23 cellular contexts compared by ENCODE assay signal in the genomic region with DNA sequence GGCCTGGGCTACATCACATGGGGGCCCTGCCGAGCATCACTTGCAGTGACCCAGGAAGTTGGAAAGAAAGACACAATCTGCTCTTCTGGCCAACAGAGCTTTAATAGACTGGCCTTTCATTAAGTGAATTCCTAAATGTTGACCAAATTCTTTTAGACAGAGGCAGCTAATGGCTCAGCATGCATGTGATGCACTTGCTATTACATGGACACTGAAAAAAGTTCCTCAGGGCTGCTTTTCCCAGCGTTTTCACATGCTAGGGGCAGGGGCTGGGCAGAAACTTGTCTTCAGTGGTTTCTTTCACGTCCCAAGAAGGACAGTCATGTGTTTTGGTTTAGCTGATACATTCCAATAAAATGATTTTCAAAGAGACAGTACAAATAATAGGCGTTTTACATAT.
"Had no signal": no experiment of that assay in that cellular context is flagged by ENCODE, and none has a peak within 500 bp of the region (broad histone marks: within the 10 kb centered on the region; RNA-seq: fewer than 3 reads in every experiment).

No MANE protein-coding gene starts in this region.

- H3K9me3 ChIP-seq: adrenal gland, ascending aorta, esophagus squamous epithelium, left lung, ovary, prostate gland, upper lobe of left lung had no signal

- ATAC-seq: activated T-helper 17 cell treated with anti-CD3 and anti-CD28 coated beads, Interleukin-2, amount 50 U/mL, for 72 hours; left lung; natural killer cell treated with Interleukin-12 subunit alpha and Interleukin-12 subunit beta and Interleukin-15 and Interleukin-18, amount 100 ng/mL, for 72 hours; right cardiac atrium; WTC11 had no signal

- H3K4me3 ChIP-seq: adrenal gland, ascending aorta, esophagus squamous epithelium, hepatocyte, left lung, ovary, prostate gland, upper lobe of left lung had no signal

- H3K4me2 ChIP-seq: hepatocyte had no signal

- H3K27ac Mint-ChIP-seq: activated naive CD8-positive, alpha-beta T cell; activated T-helper 17 cell treated with anti-CD3 and anti-CD28 coated beads, Interleukin-2, amount 50 U/mL, for 72 hours; immature natural killer cell; natural killer cell treated with Interleukin-12 subunit alpha and Interleukin-12 subunit beta and Interleukin-15 and Interleukin-18, amount 100 ng/mL, for 72 hours; WTC11 had no signal

- H3K4me3 Mint-ChIP-seq: activated naive CD8-positive, alpha-beta T cell; activated T-helper 17 cell treated with anti-CD3 and anti-CD28 coated beads, Interleukin-2, amount 50 U/mL, for 72 hours; immature natural killer cell; natural killer cell treated with Interleukin-12 subunit alpha and Interleukin-12 subunit beta and Interleukin-15 and Interleukin-18, amount 100 ng/mL, for 72 hours; WTC11 had no signal

- H3K27me3 Mint-ChIP-seq: activated T-helper 17 cell treated with anti-CD3 and anti-CD28 coated beads, Interleukin-2, amount 50 U/mL, for 72 hours; natural killer cell treated with Interleukin-12 subunit alpha and Interleukin-12 subunit beta and Interleukin-15 and Interleukin-18, amount 100 ng/mL, for 72 hours had no signal

- DNase-seq: activated naive CD4-positive, alpha-beta T cell; activated T-cell treated with anti-CD3 and anti-CD28 coated beads, Interleukin-2, amount 50 U/mL, for 1 hour; adrenal gland; brain microvascular endothelial cell; central memory CD4-positive, alpha-beta T cell; effector memory CD4-positive, alpha-beta T cell; esophagus squamous epithelium; immature natural killer cell; kidney glomerular epithelial cell; left lung; ovary; stimulated activated CD4-positive, alpha-beta T cell treated with anti-CD3 and anti-CD28 coated beads, Interleukin-4, amount 100 ng/mL, for 24 hours; stimulated activated naive CD4-positive, alpha-beta T cell treated with Interleukin-2 at 50 U/mL for 16 hours; T1000; upper lobe of left lung had no signal

- H3K27me3 ChIP-seq: adrenal gland, ascending aorta, brain microvascular endothelial cell, esophagus squamous epithelium, hepatocyte, left lung, ovary, upper lobe of left lung had no signal

- H3K4me1 ChIP-seq: adrenal gland, ascending aorta, esophagus squamous epithelium, left lung, prostate gland, upper lobe of left lung had no signal

- H2AFZ ChIP-seq: hepatocyte had no signal

- H3K36me3 Mint-ChIP-seq: activated naive CD8-positive, alpha-beta T cell; natural killer cell treated with Interleukin-12 subunit alpha and Interleukin-12 subunit beta and Interleukin-15 and Interleukin-18, amount 100 ng/mL, for 72 hours; WTC11 had no signal

- H3K4me1 Mint-ChIP-seq: activated T-helper 17 cell treated with anti-CD3 and anti-CD28 coated beads, Interleukin-2, amount 50 U/mL, for 72 hours had no signal

- H3K27ac ChIP-seq: adrenal gland, ascending aorta, brain microvascular endothelial cell, esophagus squamous epithelium, hepatocyte, left lung, ovary, prostate gland, upper lobe of left lung had no signal

- H3K79me2 ChIP-seq: hepatocyte had no signal

- H3K36me3 ChIP-seq: adrenal gland, ascending aorta, brain microvascular endothelial cell, esophagus squamous epithelium, left lung, ovary, prostate gland, upper lobe of left lung had no signal
